ENCODE assay signal across 8 cellular contexts in the genomic region with DNA sequence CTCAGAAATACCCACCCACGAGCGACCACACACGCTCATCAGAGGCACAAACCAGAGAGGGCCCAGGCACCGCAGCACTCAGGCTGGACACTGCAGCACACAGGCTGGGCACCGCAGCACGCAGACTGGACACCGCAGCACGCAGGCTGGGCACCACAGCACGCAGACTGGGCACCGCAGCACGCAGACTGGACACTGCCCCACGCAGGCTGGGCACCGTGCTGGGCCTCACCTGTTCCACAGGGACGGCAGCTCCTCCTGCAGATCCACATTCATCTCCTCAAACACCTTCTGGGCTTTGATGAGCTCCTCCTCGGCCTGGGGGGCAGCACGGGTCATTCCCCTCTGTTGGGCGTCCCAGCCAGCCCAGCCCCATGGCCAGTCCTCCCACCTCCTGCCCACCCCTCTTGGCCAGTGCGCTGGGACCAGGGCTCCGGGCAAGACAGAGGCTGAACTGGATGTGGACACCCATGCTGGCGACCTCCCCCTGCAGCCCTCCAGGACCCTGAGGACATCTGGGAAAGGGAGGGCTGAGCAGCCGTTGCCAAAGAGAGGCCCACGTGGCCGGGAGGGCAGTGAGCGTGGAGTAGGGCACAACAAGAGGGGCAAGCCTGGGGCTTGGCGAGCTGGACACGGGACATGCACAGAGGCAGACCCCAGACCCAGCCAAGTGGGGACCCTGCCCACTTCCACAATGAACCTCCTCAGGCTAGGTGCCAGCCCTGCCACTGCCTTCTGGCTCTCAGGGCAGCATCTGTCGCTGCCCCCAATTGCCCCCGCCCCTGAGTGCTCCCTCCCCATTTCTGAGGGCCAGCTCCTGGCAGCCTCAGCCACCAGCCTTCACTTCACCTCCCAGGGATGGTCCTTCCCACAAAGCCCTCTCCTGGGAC. TPM values are rescaled to one million over a fixed set of nuclear protein-coding genes. Genes with fewer than 3 reads are reported as not detected.
DNase-seq lines count a peak whose midpoint lies in the region; ATAC-seq and TF ChIP-seq lines count a peak whose summit lies in the region.

No MANE protein-coding gene starts in this region.

- H3K4me1 Mint-ChIP-seq in activated CD4-positive, alpha-beta T cell treated with anti-CD3 and anti-CD28 coated beads, Interleukin-2, amount 10 ng/mL, durations not matched to agents 24 days and 14 days: peaks cover 18% of the 10 kb centered on the region
- peaks cover 17% of the 10 kb centered on the region for H3K4me1 Mint-ChIP-seq in activated naive CD8-positive, alpha-beta T cell treated with anti-CD3 and anti-CD28 coated beads for 36 hours

- H3K36me3 Mint-ChIP-seq in activated CD4-positive, alpha-beta T cell treated with anti-CD3 and anti-CD28 coated beads, Interleukin-2, amount 10 ng/mL, durations not matched to agents 24 days and 14 days (ENCODE audit: low read depth): peaks cover 40% of the 10 kb centered on the region
- peaks cover 12% of the 10 kb centered on the region for H3K36me3 Mint-ChIP-seq in activated naive CD8-positive, alpha-beta T cell treated with anti-CD3 and anti-CD28 coated beads for 36 hours

- H3K27ac ChIP-seq in left lung (peak overlapping the region; percentile 33 to 85), thoracic aorta (peak overlapping the region; percentile 74 to 88)

- TF ChIP-seq CTCF in left lung (IDR thresholded peaks at IDR 0.05): no peak
- no peak for TF ChIP-seq CTCF in thoracic aorta (IDR thresholded peaks at IDR 0.05)
- no peak for TF ChIP-seq CTCF in mucosa of descending colon (IDR thresholded peaks at IDR 0.05)

- no peak for DNase-seq in activated CD4-positive, alpha-beta T cell treated with anti-CD3 and anti-CD28 coated beads, Interleukin-2, amount 10 ng/mL, durations not matched to agents 24 days and 14 days
- no peak for DNase-seq in activated CD4-positive, alpha-beta T cell treated with anti-CD3 and anti-CD28 coated beads, Interleukin-2, amount 50 U/mL, for 1 hour
- no peak for DNase-seq in activated naive CD8-positive, alpha-beta T cell treated with anti-CD3 and anti-CD28 coated beads for 36 hours
- DNase-seq in left lung (no peak), thoracic aorta (ENCODE audit: low spot score) (no peak), mucosa of descending colon (no peak), NCI-H1417 (lab: John Stamatoyannopoulos, UW) (no peak), hypothalamus (lab: John Stamatoyannopoulos, UW) (no peak)

- H3K27me3 Mint-ChIP-seq in activated CD4-positive, alpha-beta T cell treated with anti-CD3 and anti-CD28 coated beads, Interleukin-2, amount 10 ng/mL, durations not matched to agents 24 days and 14 days: no peaks in the 10 kb centered on the region
- no peaks in the 10 kb centered on the region for H3K27me3 Mint-ChIP-seq in activated naive CD8-positive, alpha-beta T cell treated with anti-CD3 and anti-CD28 coated beads for 36 hours

- ATAC-seq in left lung (no peak), thoracic aorta (ENCODE audit: insufficient number of reproducible peaks, low FRiP score, low read depth) (peak; percentile 2), mucosa of descending colon (no peak)

- intact Hi-C loops in activated CD4-positive, alpha-beta T cell treated with anti-CD3 and anti-CD28 coated beads, Interleukin-2, amount 10 ng/mL, durations not matched to agents 24 days and 14 days (cut with micrococcal nuclease): loop anchor here (1.0 kb wide), 1 partner anchor 43 kb away; the partner anchor contains the start of gene BIN1
- intact Hi-C loops in left lung (cut with DNase I): no loop called here
- intact Hi-C loops in mucosa of descending colon (cut with DNase I, micrococcal nuclease): loop anchor here in 1 of 2 donors (10.0 kb wide), 1 partner anchor 111 kb away; no protein-coding TSS in a partner anchor

- peak overlapping the region; percentile 84 for H3K27ac Mint-ChIP-seq in activated CD4-positive, alpha-beta T cell treated with anti-CD3 and anti-CD28 coated beads, Interleukin-2, amount 10 ng/mL, durations not matched to agents 24 days and 14 days
- peak overlapping the region; percentile 76 for H3K27ac Mint-ChIP-seq in activated naive CD8-positive, alpha-beta T cell treated with anti-CD3 and anti-CD28 coated beads for 36 hours

- H3K9me3 ChIP-seq in left lung (no peaks in the 10 kb centered on the region), thoracic aorta (no peaks in the 10 kb centered on the region), mucosa of descending colon (no peaks in the 10 kb centered on the region)

- no peak overlapping the region for H3K4me3 ChIP-seq in left lung
- H3K4me3 ChIP-seq in thoracic aorta: peak overlapping the region; percentile 63
- no peak overlapping the region for H3K4me3 ChIP-seq in mucosa of descending colon

- no peaks in the 10 kb centered on the region for H3K9me3 Mint-ChIP-seq in activated CD4-positive, alpha-beta T cell treated with anti-CD3 and anti-CD28 coated beads, Interleukin-2, amount 10 ng/mL, durations not matched to agents 24 days and 14 days
- H3K9me3 Mint-ChIP-seq in activated naive CD8-positive, alpha-beta T cell treated with anti-CD3 and anti-CD28 coated beads for 36 hours: no peaks in the 10 kb centered on the region

- no peak overlapping the region for H3K4me3 Mint-ChIP-seq in activated CD4-positive, alpha-beta T cell treated with anti-CD3 and anti-CD28 coated beads, Interleukin-2, amount 10 ng/mL, durations not matched to agents 24 days and 14 days
- no peak overlapping the region for H3K4me3 Mint-ChIP-seq in activated naive CD8-positive, alpha-beta T cell treated with anti-CD3 and anti-CD28 coated beads for 36 hours

- peaks cover 0 to 22% of the 10 kb centered on the region in 2 donors for H3K36me3 ChIP-seq in left lung
- H3K36me3 ChIP-seq in thoracic aorta: no peaks in the 10 kb centered on the region
- H3K36me3 ChIP-seq in mucosa of descending colon (ENCODE audit: low read depth): no peaks in the 10 kb centered on the region

- no peaks in the 10 kb centered on the region for H3K27me3 ChIP-seq in left lung
- H3K27me3 ChIP-seq in thoracic aorta (replicated peaks; ENCODE audit: insufficient read depth): no peaks in the 10 kb centered on the region

- H3K4me1 ChIP-seq in left lung: peaks cover 13 to 63% of the 10 kb centered on the region in 2 donors
- H3K4me1 ChIP-seq in thoracic aorta (ENCODE audit: control insufficient read depth in 1 of 2, low read depth in 2 of 2): peaks cover 18 to 21% of the 10 kb centered on the region in 2 donors
- peaks cover 6% of the 10 kb centered on the region for H3K4me1 ChIP-seq in mucosa of descending colon (ENCODE audit: low read depth)

RNA-seq across cellular contexts. Expression of gene BIN1, which starts 43.0 kb away (rescaled TPM):
- 38.3 and 39.7 TPM in 2 replicates for total RNA-seq in activated CD4-positive, alpha-beta T cell treated with anti-CD3 and anti-CD28 coated beads, Interleukin-2, amount 10 ng/mL, durations not matched to agents 24 days and 14 days
- total RNA-seq in activated naive CD8-positive, alpha-beta T cell treated with anti-CD3 and anti-CD28 coated beads for 36 hours: 100 to 1,000 TPM in 1 of 2 experiments, 10 to 100 TPM in 1; 98.8 to 101 TPM
- total RNA-seq in left lung (10 to 100 TPM; 32.0 to 36.0 TPM), thoracic aorta (10 to 100 TPM; 24.9 to 30.1 TPM), mucosa of descending colon (10 to 100 TPM; 37.6 to 65.7 (median 46.3) TPM)
